Comparison of ENCODE assay signal across 14 cellular contexts in the genomic region with DNA sequence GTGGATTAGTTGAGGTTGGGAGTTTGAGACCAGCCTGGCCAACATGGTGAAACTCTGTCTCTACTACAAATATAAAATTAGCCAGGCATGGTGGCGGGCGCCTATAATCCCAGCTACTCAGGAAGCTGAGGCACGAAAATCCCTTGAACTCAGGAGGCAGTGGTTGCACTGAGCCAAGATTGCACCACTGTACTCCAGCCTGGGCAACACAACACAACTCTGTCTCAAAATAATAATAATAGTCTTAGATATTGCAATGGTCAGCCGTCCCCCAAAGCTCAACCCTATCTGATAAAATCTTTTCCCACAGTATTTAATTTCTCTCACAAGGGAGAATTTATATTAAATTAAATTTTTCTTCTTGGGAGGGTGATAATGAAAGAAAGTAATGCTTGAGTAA.
DNase-seq lines count a peak whose midpoint lies in the region; ATAC-seq and TF ChIP-seq lines count a peak whose summit lies in the region.
"Had no signal": no experiment of that assay in that cellular context is flagged by ENCODE, and none has a peak within 500 bp of the region (broad histone marks: within the 10 kb centered on the region; RNA-seq: fewer than 3 reads in every experiment).

No MANE protein-coding gene starts in this region.

- no peaks in the 10 kb centered on the region for H4K20me1 ChIP-seq in OCI-LY3 (ENCODE audit: insufficient read depth, low read length)

- no peak overlapping the region for H2AFZ ChIP-seq in OCI-LY3 (ENCODE audit: low read depth, low read length)

- H3K79me2 ChIP-seq in OCI-LY3 (ENCODE audit: low read length): no peaks in the 10 kb centered on the region

- H3K9ac ChIP-seq in OCI-LY3 (ENCODE audit: low read length): no peak overlapping the region

- H3K4me3 ChIP-seq in OCI-LY3 (ENCODE audit: low read length): peak overlapping the region; percentile 5; the same call in 1 of the 2 replicates

- no peak overlapping the region for H3K27ac ChIP-seq in OCI-LY3 (ENCODE audit: low read length)
- H3K27ac ChIP-seq: 22Rv1 had no signal

- H3K36me3 ChIP-seq in OCI-LY3 (replicated peaks; ENCODE audit: low read depth, low read length): no peaks in the 10 kb centered on the region

- peak overlapping the region; percentile 89 to 100 (median 98) for H3K27ac Mint-ChIP-seq in naive B cell

- no peaks in the 10 kb centered on the region for H3K27me3 Mint-ChIP-seq in naive B cell

- TF ChIP-seq CTCF in OCI-LY3 (IDR thresholded peaks at IDR 0.05; ENCODE audit: low read depth, low read length): no peak

- H3K4me1 Mint-ChIP-seq in naive B cell: peaks cover 52 to 90% (median 74%) of the 10 kb centered on the region in 3 donors

- H3K9me3 ChIP-seq in OCI-LY3 (ENCODE audit: insufficient read depth, low read length): no peaks in the 10 kb centered on the region

- H3K27me3 ChIP-seq in OCI-LY3 (ENCODE audit: low read depth, low read length): peaks cover 48% of the 10 kb centered on the region

- ATAC-seq in naive B cell (ENCODE audit: low read depth in 2 of 2) (no peak), HG03565 (IDR thresholded peaks at IDR 0.05; ENCODE audit: unreplicated experiment) (no peak), HG02610 (IDR thresholded peaks at IDR 0.05; ENCODE audit: unreplicated experiment) (no peak)
- ATAC-seq: PC-3 had no signal

- no peaks in the 10 kb centered on the region for H3K36me3 Mint-ChIP-seq in naive B cell

- DNase-seq in DMS 273 (lab: John Stamatoyannopoulos, UW; ENCODE audit: unreplicated experiment): peak; percentile 40
- no peak for DNase-seq in DMS 273 treated with DMSO at 0.1 percent for 48 hours (lab: John Stamatoyannopoulos, UW)
- no peak for DNase-seq in naive B cell
- no peak for DNase-seq in NCI-H748 treated with DMSO at 0.1 percent for 48 hours (lab: John Stamatoyannopoulos, UW)
- DNase-seq in activated CD4-positive, alpha-beta T cell treated with anti-CD3 and anti-CD28 coated beads, Interleukin-2, amount 50 U/mL, for 4 hours: no peak
- DNase-seq: NCI-H1436 treated with DMSO at 0.1 percent for 48 hours, NCI-H2081 treated with DMSO at 0.1 percent for 48 hours, NCI-H524 treated with DMSO at 0.1 percent for 48 hours, PC-3, T-helper 1 cell had no signal

- peak overlapping the region; percentile 23 to 86 (median 68) for H3K4me3 Mint-ChIP-seq in naive B cell

- H3K9me3 Mint-ChIP-seq in naive B cell: peaks cover 0 to 2% (median 0%) of the 10 kb centered on the region in 7 donors

- H3K4me2 ChIP-seq in OCI-LY3 (ENCODE audit: low read length): peak overlapping the region; percentile 43

- H3K4me1 ChIP-seq in OCI-LY3 (ENCODE audit: low read length): peaks cover 41% of the 10 kb centered on the region
